In genomic region chr22:40478456-40479125, GRCh38 we compare ENCODE assay signal across 16 cellular contexts.
DNase-seq lines count a peak whose midpoint lies in the region; ATAC-seq, FAIRE-seq and TF ChIP-seq lines count a peak whose summit lies in the region.
"Had no signal": no experiment of that assay in that cellular context is flagged by ENCODE, and none has a peak within 500 bp of the region (broad histone marks: within the 10 kb centered on the region; RNA-seq: fewer than 3 reads in every experiment).

No MANE protein-coding gene starts in this region.

- no peak for FAIRE-seq in HepG2 (lab: Jason Lieb, UNC)
- no peak for FAIRE-seq in RCC 7860 (lab: Jason Lieb, UNC)
- FAIRE-seq: HTR-8/SVneo had no signal

- peak overlapping the region; percentile 52 to 72 for H3K27ac Mint-ChIP-seq in effector memory CD8-positive, alpha-beta T cell

- H3K4me3 Mint-ChIP-seq in effector memory CD8-positive, alpha-beta T cell: no peak overlapping the region

- H3K4me1 ChIP-seq in HepG2 (ENCODE audit: insufficient read depth, low read length): peaks cover 13% of the 10 kb centered on the region
- H3K4me1 ChIP-seq in right lobe of liver: no peaks in the 10 kb centered on the region
- peaks cover 79 to 86% of the 10 kb centered on the region in 2 experiments for H3K4me1 ChIP-seq in neutrophil (ENCODE audit: control insufficient read depth in 1 of 2, insufficient read depth in 1 of 2, low read depth in 1 of 2, low read length in 1 of 2)

- no peak overlapping the region for H2AFZ ChIP-seq in HepG2 (ENCODE audit: low read length)

- no peaks in the 10 kb centered on the region for H3K36me3 Mint-ChIP-seq in effector memory CD8-positive, alpha-beta T cell (ENCODE audit: insufficient read depth)

- no TSS peak for BruUV-seq in HepG2 (replicated peaks; lab: Mats Ljungman, UMichigan)

- TF ChIP-seq RAD21 in HepG2 (CRISPR knock-in tag; IDR thresholded peaks at IDR 0.05): no peak

- H3K9ac ChIP-seq in HepG2 (ENCODE audit: insufficient read depth, low read depth, low read length): no peak overlapping the region

- 94% methylated on average over 10 of the region's 10 CpGs for WGBS in HepG2 (ENCODE audit: low lambda C conversion rate)
- WGBS in right lobe of liver (ENCODE audit: insufficient coverage, low coverage, low lambda C conversion rate, missing lambda C conversion rate): 86% methylated on average over 9 of the region's 10 CpGs

- in situ Hi-C loops in HepG2 (cut with HindIII; ENCODE audit: extremely low pct_ligation_motif_present, low pct_unique_long_range_greater_than_20kb): no loop called here

- TF ChIP-seq POLR2A in HepG2 (IDR thresholded peaks at IDR 0.05; ENCODE audit: insufficient read depth in 1 of 2, low read depth in 2 of 2, low read length in 2 of 2): no peak
- no peak for TF ChIP-seq POLR2A in right lobe of liver (IDR thresholded peaks at IDR 0.05)

- intact Hi-C loops in HepG2 (cut with micrococcal nuclease; ENCODE audit: unreplicated experiment) (no loop called here), right lobe of liver (cut with DNase I) (no loop called here)

- no peaks in the 10 kb centered on the region for H4K20me1 ChIP-seq in HepG2 (ENCODE audit: insufficient read depth, low read length)

- H3K79me2 ChIP-seq in HepG2 (ENCODE audit: insufficient read depth, low read length): no peaks in the 10 kb centered on the region

- DNase-seq in HepG2 (ENCODE audit: low spot score) (peak; percentile 58), right lobe of liver (no peak), NCI-H2196 treated with DMSO at 0.1 percent for 48 hours (lab: John Stamatoyannopoulos, UW; ENCODE audit: unreplicated experiment) (no peak), NOMO-1 (lab: John Stamatoyannopoulos, UW; ENCODE audit: unreplicated experiment in 2 of 2) (no peak), RCC 7860 (ENCODE audit: low spot score) (no peak)
- no peak for DNase-seq in effector memory CD8-positive, alpha-beta T cell
- DNase-seq: DMS53, KG1, MG63, NCI-H1092 treated with DMSO at 0.1 percent for 48 hours, NCI-H1694 treated with DMSO at 0.1 percent for 48 hours, SW 1271 had no signal

- H3K9me3 ChIP-seq in HepG2 (ENCODE audit: low read length) (no peaks in the 10 kb centered on the region), right lobe of liver (no peaks in the 10 kb centered on the region), neutrophil (no peaks in the 10 kb centered on the region)
- H3K9me3 ChIP-seq: MG63 had no signal

- H3K27ac ChIP-seq in HepG2 (ENCODE audit: extremely low read length, insufficient read depth, low read length) (no peak overlapping the region), right lobe of liver (no peak overlapping the region), neutrophil (peak overlapping the region; percentile 75)
- H3K27ac ChIP-seq: C4-2B had no signal

- H3K27me3 ChIP-seq in HepG2 (ENCODE audit: control insufficient read depth in 1 of 2, insufficient read depth in 2 of 2, low read length in 2 of 2) (no peaks in the 10 kb centered on the region), right lobe of liver (no peaks in the 10 kb centered on the region), neutrophil (no peaks in the 10 kb centered on the region)
- H3K27me3 ChIP-seq: MG63 had no signal

- TF ChIP-seq CTCF in HepG2 (CRISPR knock-in tag; IDR thresholded peaks at IDR 0.05) (no peak), right lobe of liver (IDR thresholded peaks at IDR 0.05) (no peak), neutrophil (IDR thresholded peaks at IDR 0.05) (no peak)

- CTCF ChIA-PET in HepG2 (lab: Yijun Ruan, JAX; ENCODE audit: low intra/inter-chr PET ratio, low total read pairs): no interaction called here

- no peaks in the 10 kb centered on the region for H3K9me3 Mint-ChIP-seq in effector memory CD8-positive, alpha-beta T cell

- ATAC-seq in HepG2 (no peak), right lobe of liver (no peak), GM21447 (IDR thresholded peaks at IDR 0.05; ENCODE audit: unreplicated experiment) (no peak)
- ATAC-seq in effector memory CD8-positive, alpha-beta T cell (replicated peaks): no peak

- H3K4me3 ChIP-seq in HepG2 (replicated peaks in 1 of 3; ENCODE audit: insufficient read depth in 1 of 3, low read depth in 2 of 3, low read length in 3 of 3): no peak overlapping the region
- H3K4me3 ChIP-seq in right lobe of liver: no peak overlapping the region
- H3K4me3 ChIP-seq in neutrophil (ENCODE audit: low read depth in 1 of 2, low read length in 1 of 2): no peak overlapping the region
- H3K4me3 ChIP-seq: MG63 had no signal

- POLR2A ChIA-PET in HepG2 (lab: Yijun Ruan, JAX): no interaction called here

- H3K36me3 ChIP-seq in HepG2 (replicated peaks in 1 of 2; ENCODE audit: control insufficient read depth in 1 of 2, insufficient read depth in 2 of 2, low read length in 2 of 2) (peaks cover 0 to 2% of the 10 kb centered on the region in 2 experiments; a peak in 2 of 5 replicates), right lobe of liver (no peaks in the 10 kb centered on the region), neutrophil (no peaks in the 10 kb centered on the region)

- H3K4me2 ChIP-seq in HepG2 (ENCODE audit: low read depth, low read length): no peak overlapping the region

- peaks cover 8 to 10% of the 10 kb centered on the region in 2 donors for H3K4me1 Mint-ChIP-seq in effector memory CD8-positive, alpha-beta T cell (ENCODE audit: low read depth in 2 of 2)

- no peak for TF ChIP-seq EP300 in HepG2 (IDR thresholded peaks at IDR 0.05; ENCODE audit: low read depth in 2 of 2, low read length in 2 of 2)
- no peak for TF ChIP-seq EP300 in HepG2 (CRISPR knock-in tag; IDR thresholded peaks at IDR 0.05; ENCODE audit: borderline replicate concordance)

- H3K27me3 Mint-ChIP-seq in effector memory CD8-positive, alpha-beta T cell: no peaks in the 10 kb centered on the region

TF ChIP-seq in HepG2, 621 proteins besides CTCF, POLR2A, EP300 and RAD21:
- no peak for TF ChIP-seq FOXM1 (CRISPR knock-in tag; IDR thresholded peaks at IDR 0.05)
- TF ChIP-seq ZFP82 (CRISPR knock-in tag; IDR thresholded peaks at IDR 0.05; ENCODE audit: borderline replicate concordance): no peak
- TF ChIP-seq NCOA2 (CRISPR knock-in tag; IDR thresholded peaks at IDR 0.05): no peak
- peak; percentile 85 for TF ChIP-seq CEBPB (IDR thresholded peaks at IDR 0.05; ENCODE audit: borderline replicate concordance, low read depth, low read length)
- no peak for TF ChIP-seq ZNF205 (CRISPR knock-in tag; IDR thresholded peaks at IDR 0.05)
- no peak for TF ChIP-seq ZNF761 (CRISPR knock-in tag; conservative IDR thresholded peaks at IDR 0.05)
- TF ChIP-seq CEBPG (CRISPR knock-in tag; IDR thresholded peaks at IDR 0.05): peak; percentile 78
- TF ChIP-seq PBX3 (CRISPR knock-in tag; IDR thresholded peaks at IDR 0.05; ENCODE audit: borderline replicate concordance): no peak
- no peak for TF ChIP-seq MIXL1 (CRISPR knock-in tag; IDR thresholded peaks at IDR 0.05)
